Comparison of ENCODE assay signal across 11 cellular contexts in genomic region chr2:102488063-102488462, GRCh38. TPM values are rescaled to one million over a fixed set of nuclear protein-coding genes. Genes with fewer than 3 reads are reported as not detected.
A peak's percentile ranks its signal among the peaks of the same experiment; 100 is the strongest.
DNase-seq lines count a peak whose midpoint lies in the region; ATAC-seq and TF ChIP-seq lines count a peak whose summit lies in the region.
"Had no signal": no experiment of that assay in that cellular context is flagged by ENCODE, and none has a peak within 500 bp of the region (broad histone marks: within the 10 kb centered on the region; RNA-seq: fewer than 3 reads in every experiment).

No MANE protein-coding gene starts in this region.

- TF ChIP-seq CTCF in astrocyte of the cerebellum (IDR thresholded peaks at IDR 0.05; ENCODE audit: low read depth, low read length, missing control alignments): no peak
- TF ChIP-seq CTCF in suprapubic skin (IDR thresholded peaks at IDR 0.05): no peak
- TF ChIP-seq CTCF in thyroid gland (IDR thresholded peaks at IDR 0.05): no peak

- ATAC-seq in HG02763 (IDR thresholded peaks at IDR 0.05; ENCODE audit: unreplicated experiment): no peak
- no peak for ATAC-seq in HG02884 (IDR thresholded peaks at IDR 0.05; ENCODE audit: unreplicated experiment)
- ATAC-seq: HepG2 had no signal

- in situ Hi-C loops in astrocyte of the cerebellum (cut with HindIII; ENCODE audit: low sequenced_read_pairs): loop anchor here (25.0 kb wide), 1 partner anchor 99 kb away; no protein-coding TSS in a partner anchor

- no peak for TF ChIP-seq EP300 in suprapubic skin (IDR thresholded peaks at IDR 0.05)

- intact Hi-C loops in thyroid gland (cut with DNase I): no loop called here

- no peaks in the 10 kb centered on the region for H3K36me3 ChIP-seq in suprapubic skin
- no peaks in the 10 kb centered on the region for H3K36me3 ChIP-seq in thyroid gland

- H3K27me3 ChIP-seq in suprapubic skin (no peaks in the 10 kb centered on the region), thyroid gland (no peaks in the 10 kb centered on the region)

- H3K27ac ChIP-seq in suprapubic skin (peak overlapping the region; percentile 27), thyroid gland (no peak overlapping the region)

- DNase-seq in HS-5 (ENCODE audit: low read depth) (peak; percentile 40), astrocyte of the cerebellum (ENCODE audit: low read depth) (peak; percentile 44), iPS-NIHi11 (ENCODE audit: low spot score) (peak; percentile 19), suprapubic skin (ENCODE audit: low spot score in 2 of 2) (no peak), thyroid gland (no peak)
- no peak for DNase-seq in stimulated activated CD4-positive, alpha-beta T cell treated with anti-CD3 and anti-CD28 coated beads, Interleukin-4, amount 100 ng/mL, for 24 hours
- DNase-seq: activated CD4-positive, alpha-beta T cell treated with anti-CD3 and anti-CD28 coated beads, Interleukin-2, amount 50 U/mL, for 4 hours; NCI-H2227 treated with DMSO at 0.1 percent for 48 hours had no signal

- H3K4me1 ChIP-seq in suprapubic skin (peaks cover 12% of the 10 kb centered on the region), thyroid gland (no peaks in the 10 kb centered on the region)

- no peak overlapping the region for H3K4me3 ChIP-seq in astrocyte of the cerebellum (ENCODE audit: low read depth, low read length)
- no peak overlapping the region for H3K4me3 ChIP-seq in suprapubic skin
- H3K4me3 ChIP-seq in thyroid gland (replicated peaks in 1 of 3): no peak overlapping the region

- H3K9me3 ChIP-seq in suprapubic skin (no peaks in the 10 kb centered on the region), thyroid gland (no peaks in the 10 kb centered on the region)

- TF ChIP-seq POLR2A in suprapubic skin (IDR thresholded peaks at IDR 0.05): no peak
- TF ChIP-seq POLR2A in thyroid gland (IDR thresholded peaks at IDR 0.05): no peak

- 10% methylated on average over 5 of the region's 5 CpGs for WGBS in suprapubic skin
- WGBS in thyroid gland, 2 donors: 17 to 29% methylated on average over 5 of the region's 5 CpGs

RNA-seq across cellular contexts. Expression of gene SLC9A4, which starts 15.0 kb away (rescaled TPM):
- 1 to 10 TPM in 1 of 4 donors, under 1 TPM in 2, not detected in 1; 0.24 to 1.3 (median 0.36) TPM for total RNA-seq in suprapubic skin
- total RNA-seq in thyroid gland: not detected
- total RNA-seq: HepG2 had no signal

Comparison
In these comparisons a context has a peak if more than half of its experiments do, and no peak if none do; other contexts are left out.
1. DNase-seq: peak in HS-5 (single experiment), astrocyte of the cerebellum (single experiment) and iPS-NIHi11 (single experiment); none in suprapubic skin (0 of 2), stimulated activated CD4-positive, alpha-beta T cell treated with anti-CD3 and anti-CD28 coated beads, Interleukin-4, amount 100 ng/mL, for 24 hours (single experiment) and thyroid gland (0 of 2).